15 cellular contexts compared by ENCODE assay signal in genomic region chr21:41634211-41634694, GRCh38.
DNase-seq lines count a peak whose midpoint lies in the region; ATAC-seq and TF ChIP-seq lines count a peak whose summit lies in the region.
"Had no signal": no experiment of that assay in that cellular context is flagged by ENCODE, and none has a peak within 500 bp of the region (broad histone marks: within the 10 kb centered on the region; RNA-seq: fewer than 3 reads in every experiment).

No MANE protein-coding gene starts in this region.

- H3K36me3 ChIP-seq in thyroid gland (no peaks in the 10 kb centered on the region), SK-N-SH (replicated peaks in 1 of 2; ENCODE audit: control insufficient read depth in 1 of 2, insufficient read depth in 2 of 2, low read length in 1 of 2) (no peaks in the 10 kb centered on the region), BE2C (no peaks in the 10 kb centered on the region)
- H3K36me3 ChIP-seq: ascending aorta had no signal

- H3K27ac ChIP-seq in thyroid gland (peak overlapping the region; percentile 89 to 95 (median 94)), SK-N-SH (ENCODE audit: low read depth in 2 of 2, low read length in 1 of 2) (no peak overlapping the region)
- H3K27ac ChIP-seq: ascending aorta, C4-2B, testis had no signal

- H3K27me3 ChIP-seq in thyroid gland: no peaks in the 10 kb centered on the region
- H3K27me3 ChIP-seq in SK-N-SH (ENCODE audit: insufficient read depth): no peaks in the 10 kb centered on the region
- H3K27me3 ChIP-seq in BE2C: no peaks in the 10 kb centered on the region
- H3K27me3 ChIP-seq: ascending aorta, testis had no signal

- no peak for TF ChIP-seq EP300 in SK-N-SH (IDR thresholded peaks at IDR 0.05; ENCODE audit: borderline replicate concordance in 1 of 2, low read depth in 1 of 2, low read length in 1 of 2)

- ATAC-seq in left colon: peak; percentile 75
- ATAC-seq: GM12878, SK-N-SH treated with all-trans-retinoic acid at 6 μM for 48 hours had no signal

- no peak overlapping the region for H3K4me2 ChIP-seq in SK-N-SH

- no peaks in the 10 kb centered on the region for H3K27me3 Mint-ChIP-seq in MCF 10A (ENCODE audit: insufficient read depth, unreplicated experiment)

- peaks cover 12% of the 10 kb centered on the region for H3K36me3 Mint-ChIP-seq in MCF 10A (ENCODE audit: insufficient read depth, unreplicated experiment)

- peak overlapping the region; percentile 55 for H3K27ac Mint-ChIP-seq in MCF 10A (ENCODE audit: low read depth, unreplicated experiment)
- H3K27ac Mint-ChIP-seq: activated CD4-positive, alpha-beta memory T cell treated with anti-CD3 and anti-CD28 coated beads, Interleukin-2, amount 10 ng/mL, durations not matched to agents 7 days and 5 days had no signal

- no peaks in the 10 kb centered on the region for H3K79me2 ChIP-seq in SK-N-SH (ENCODE audit: insufficient read depth)

- H3K4me3 Mint-ChIP-seq in MCF 10A (ENCODE audit: unreplicated experiment): peak overlapping the region; percentile 15
- H3K4me3 Mint-ChIP-seq: activated CD4-positive, alpha-beta memory T cell treated with anti-CD3 and anti-CD28 coated beads, Interleukin-2, amount 10 ng/mL, durations not matched to agents 7 days and 5 days had no signal

- TF ChIP-seq POLR2A in thyroid gland (IDR thresholded peaks at IDR 0.05): peak in 1 of 2 donors; percentile 66

- DNase-seq in HPDE6-E6E7 (ENCODE audit: extremely low spot score) (peak; percentile 76), MCF 10A (ENCODE audit: unreplicated experiment) (peak; percentile 94), left colon (peak; percentile 28 to 63), thyroid gland (peak; percentile 90 to 93), SK-N-SH (no peak), BE2C (no peak), NCI-H187 (lab: John Stamatoyannopoulos, UW) (no peak)
- no peak for DNase-seq in effector CD4-positive, alpha-beta T cell
- DNase-seq: activated CD4-positive, alpha-beta memory T cell treated with anti-CD3 and anti-CD28 coated beads, Interleukin-2, amount 10 ng/mL, durations not matched to agents 7 days and 5 days; dermis blood vessel endothelial cell; testis had no signal

- peaks cover 19% of the 10 kb centered on the region for H3F3A ChIP-seq in SK-N-SH (replicated peaks; ENCODE audit: insufficient read depth)

- no peak overlapping the region for H3K4me3 ChIP-seq in thyroid gland (replicated peaks in 1 of 3)
- H3K4me3 ChIP-seq in SK-N-SH (ENCODE audit: low read depth in 2 of 2, low read length in 1 of 2): no peak overlapping the region
- no peak overlapping the region for H3K4me3 ChIP-seq in BE2C (ENCODE audit: low read depth, low read length)
- H3K4me3 ChIP-seq: ascending aorta, GM12878, testis had no signal

- no peak overlapping the region for H3K9ac ChIP-seq in SK-N-SH

- H3K9me3 ChIP-seq in thyroid gland (no peaks in the 10 kb centered on the region), SK-N-SH (no peaks in the 10 kb centered on the region), BE2C (no peaks in the 10 kb centered on the region)
- H3K9me3 ChIP-seq: ascending aorta, testis had no signal

- intact Hi-C loops in MCF 10A (cut with micrococcal nuclease): loop anchor here (5.0 kb wide), 1 partner anchor 43 kb away; no protein-coding TSS in a partner anchor
- intact Hi-C loops in left colon (cut with DNase I, micrococcal nuclease): no loop called here
- intact Hi-C loops in thyroid gland (cut with DNase I): no loop called here

- no peak for TF ChIP-seq CTCF in MCF 10A (IDR thresholded peaks at IDR 0.05; ENCODE audit: unreplicated experiment)
- TF ChIP-seq CTCF in thyroid gland (IDR thresholded peaks at IDR 0.05): peak in 1 of 6 experiments; percentile 18
- no peak for TF ChIP-seq CTCF in SK-N-SH (IDR thresholded peaks at IDR 0.05)
- no peak for TF ChIP-seq CTCF in BE2C (IDR thresholded peaks at IDR 0.05; ENCODE audit: low read depth, low read length)

- CTCF ChIA-PET in MCF 10A (lab: Yijun Ruan, JAX) (interaction anchor here (0.6 to 1.9 kb wide), 4 partner anchors 10 to 152 kb away, joined by 3 to 6 read pairs (median 3); no protein-coding TSS in a partner anchor), SK-N-SH (lab: Yijun Ruan, JAX) (interaction anchor here (0.9 to 1.5 kb wide), 3 partner anchors 22 to 144 kb away, joined by 3 to 6 read pairs (median 5); no protein-coding TSS in a partner anchor)

- BruUV-seq in MCF 10A (replicated peaks; lab: Mats Ljungman, UMichigan): no TSS peak

- peaks cover 16% of the 10 kb centered on the region for H3K9me3 Mint-ChIP-seq in MCF 10A (ENCODE audit: unreplicated experiment)
- H3K9me3 Mint-ChIP-seq: activated CD4-positive, alpha-beta memory T cell treated with anti-CD3 and anti-CD28 coated beads, Interleukin-2, amount 10 ng/mL, durations not matched to agents 7 days and 5 days had no signal

- H3K9me2 ChIP-seq in SK-N-SH: no peaks in the 10 kb centered on the region

- peaks cover 49% of the 10 kb centered on the region for H3K4me1 Mint-ChIP-seq in MCF 10A (ENCODE audit: insufficient read depth, unreplicated experiment)
- H3K4me1 Mint-ChIP-seq: activated CD4-positive, alpha-beta memory T cell treated with anti-CD3 and anti-CD28 coated beads, Interleukin-2, amount 10 ng/mL, durations not matched to agents 7 days and 5 days had no signal

- no peak overlapping the region for H2AFZ ChIP-seq in SK-N-SH (ENCODE audit: low read depth)

- POLR2A ChIA-PET in MCF 10A (lab: Yijun Ruan, JAX) (interaction anchor here (0.6 to 9.4 kb wide), 15 partner anchors 10 to 619 kb away, joined by 3 to 208 read pairs (median 9); partner anchors contain the start of gene RIPK4), SK-N-SH (lab: Yijun Ruan, JAX) (no interaction called here)

- TF ChIP-seq RAD21 in SK-N-SH (IDR thresholded peaks at IDR 0.05; ENCODE audit: low read length): no peak

- H3K4me1 ChIP-seq in thyroid gland: peaks cover 59 to 66% of the 10 kb centered on the region in 2 donors
- H3K4me1 ChIP-seq in SK-N-SH (ENCODE audit: control insufficient read depth in 1 of 2, insufficient read depth in 2 of 2, low read depth in 1 of 2, low read length in 1 of 2): peaks cover 0 to 18% of the 10 kb centered on the region in 2 experiments; a peak in 1 of 4 replicates
- no peaks in the 10 kb centered on the region for H3K4me1 ChIP-seq in BE2C
- H3K4me1 ChIP-seq: testis had no signal

- WGBS in thyroid gland, 2 donors: 32 to 56% methylated on average over 6 of the region's 6 CpGs
- 85% methylated on average over 6 of the region's 6 CpGs for WGBS in SK-N-SH (ENCODE audit: low lambda C conversion rate)

- H4K20me1 ChIP-seq in SK-N-SH (ENCODE audit: insufficient read depth): no peaks in the 10 kb centered on the region

TF ChIP-seq in SK-N-SH, 30 proteins besides CTCF, POLR2A, EP300 and RAD21:
- TF ChIP-seq FOXM1 (IDR thresholded peaks at IDR 0.05; ENCODE audit: low read depth): no peak

Comparison
In these comparisons a context has a peak if more than half of its experiments do, and no peak if none do; other contexts are left out.
1. DNase-seq: peak in HPDE6-E6E7 (single experiment), MCF 10A (single experiment), left colon (2 of 2) and thyroid gland (2 of 2); none in effector CD4-positive, alpha-beta T cell (single experiment), SK-N-SH (single experiment), BE2C (single experiment) and NCI-H187 (0 of 2).
2. H3K27ac ChIP-seq: peak in thyroid gland (3 of 3); none in SK-N-SH (0 of 2).